10 cellular contexts compared by ENCODE assay signal in genomic region chr21:38223893-38224540, GRCh38. TPM values are rescaled to one million over a fixed set of nuclear protein-coding genes. Genes with fewer than 3 reads are reported as not detected.
A peak's percentile ranks its signal among the peaks of the same experiment; 100 is the strongest.
DNase-seq lines count a peak whose midpoint lies in the region; ATAC-seq, FAIRE-seq and TF ChIP-seq lines count a peak whose summit lies in the region.
"Had no signal": no experiment of that assay in that cellular context is flagged by ENCODE, and none has a peak within 500 bp of the region (broad histone marks: within the 10 kb centered on the region; RNA-seq: fewer than 3 reads in every experiment).

No MANE protein-coding gene starts in this region.

- H3K27ac ChIP-seq in HCT116 (ENCODE audit: low read depth, low read length) (no peak overlapping the region), substantia nigra (ENCODE audit: low read depth, low read length, poor library complexity, severe bottlenecking) (no peak overlapping the region), trophoblast cell (ENCODE audit: low read depth, low read length) (no peak overlapping the region)
- H3K27ac ChIP-seq: C4-2B had no signal

- no peak overlapping the region for H2AFZ ChIP-seq in HCT116 (ENCODE audit: low read depth, low read length, poor library complexity, severe bottlenecking)
- H2AFZ ChIP-seq in trophoblast cell (ENCODE audit: insufficient read depth, low read length, poor library complexity), result no peak overlapping the region

- H4K91ac ChIP-seq in trophoblast cell (ENCODE audit: low read depth, low read length), result no peak overlapping the region

- H2AK5ac ChIP-seq in trophoblast cell (ENCODE audit: low read length), result no peak overlapping the region

- TF ChIP-seq POLR2A in HCT116 (IDR thresholded peaks at IDR 0.05; ENCODE audit: borderline replicate concordance, extremely low read depth, insufficient read depth, insufficient read length), result no peak

- H3K4ac ChIP-seq in trophoblast cell (ENCODE audit: low read depth, low read length), result no peak overlapping the region

- TF ChIP-seq CTCF in CD14-positive monocyte (IDR thresholded peaks at IDR 0.05) (no peak), HCT116 (IDR thresholded peaks at IDR 0.05 in 2 of 3, conservative IDR thresholded peaks at IDR 0.05 in 1 of 3; ENCODE audit: borderline replicate concordance in 1 of 3, insufficient read depth in 1 of 3, low read depth in 2 of 3, low read length in 2 of 3) (no peak), WTC11 (IDR thresholded peaks at IDR 0.05) (no peak), fibroblast of villous mesenchyme (IDR thresholded peaks at IDR 0.05; ENCODE audit: insufficient read depth, low read depth, low read length) (no peak)

- H3K9me3 ChIP-seq in HCT116 (ENCODE audit: control insufficient read depth in 1 of 2, insufficient read depth in 1 of 2, low read depth in 1 of 2, low read length in 2 of 2), result peaks cover 3 to 39% of the 10 kb centered on the region in 2 experiments; a peak in 2 of 4 replicates
- peaks cover 18% of the 10 kb centered on the region for H3K9me3 ChIP-seq in trophoblast cell (ENCODE audit: insufficient read depth, low read depth, low read length)

- H3K4me1 ChIP-seq in HCT116 (ENCODE audit: control insufficient read depth in 1 of 2, insufficient read depth in 2 of 2, low read length in 2 of 2) (no peaks in the 10 kb centered on the region), trophoblast cell (ENCODE audit: control insufficient read depth in 1 of 2, insufficient read depth in 2 of 2, low read length in 2 of 2) (peaks cover 6 to 11% of the 10 kb centered on the region in 2 experiments)

- RAD21 ChIA-PET in HCT116 (lab: Charles Lee; ENCODE audit: low non-redundant PET in 1 of 2, low total read pairs in 2 of 2, uncharacterized antibody in 2 of 2, unreplicated experiment in 2 of 2), result no interaction called here

- H2BK12ac ChIP-seq in trophoblast cell (ENCODE audit: low read length), result no peak overlapping the region

- H3K27me3 Mint-ChIP-seq in CD14-positive monocyte (ENCODE audit: low read depth in 3 of 3), result peaks cover 0 to 2% (median 0%) of the 10 kb centered on the region in 3 donors
- H3K27me3 Mint-ChIP-seq in WTC11 (ENCODE audit: low read depth), result peaks cover 20% of the 10 kb centered on the region

- intact Hi-C loops in CD14-positive monocyte (cut with micrococcal nuclease) (loop anchor here (5.0 kb wide), 3 partner anchors 38 to 357 kb away; no protein-coding TSS in a partner anchor), HCT116 (cut with micrococcal nuclease) (no loop called here)

- H4K20me1 ChIP-seq in HCT116 (ENCODE audit: insufficient read depth), result no peaks in the 10 kb centered on the region

- no peak for TF ChIP-seq RAD21 in HCT116 (IDR thresholded peaks at IDR 0.05; ENCODE audit: low read depth)

- H3K79me2 ChIP-seq in HCT116 (ENCODE audit: insufficient read depth, low read length) (no peaks in the 10 kb centered on the region), trophoblast cell (ENCODE audit: control insufficient read depth, insufficient read depth, low read length, poor library complexity) (no peaks in the 10 kb centered on the region)

- no peak overlapping the region for H2BK5ac ChIP-seq in trophoblast cell (ENCODE audit: low read depth, low read length, poor library complexity)

- no CpG with 5 or more reads among the region's 6 CpGs for WGBS in trophoblast cell (ENCODE audit: extremely low coverage, insufficient coverage, insufficient read length)

- H3K27me3 ChIP-seq in HCT116 (ENCODE audit: insufficient read depth, low read length) (no peaks in the 10 kb centered on the region), trophoblast cell (ENCODE audit: insufficient read depth, low read length) (no peaks in the 10 kb centered on the region)

- peaks cover 10% of the 10 kb centered on the region for H3K79me1 ChIP-seq in trophoblast cell (ENCODE audit: low read length)

- H3K36me3 ChIP-seq in HCT116 (ENCODE audit: control insufficient read depth in 1 of 2, insufficient read depth in 2 of 2, low read length in 2 of 2) (no peaks in the 10 kb centered on the region), trophoblast cell (ENCODE audit: control insufficient read depth in 1 of 2, insufficient read depth in 2 of 2, low read length in 2 of 2) (peaks cover 3 to 4% of the 10 kb centered on the region in 2 experiments)

- no peak overlapping the region for H3K4me3 Mint-ChIP-seq in CD14-positive monocyte
- no peak overlapping the region for H3K4me3 Mint-ChIP-seq in WTC11

- H3K4me2 ChIP-seq in HCT116 (ENCODE audit: low read length) (no peak overlapping the region), trophoblast cell (ENCODE audit: low read length) (no peak overlapping the region)

- POLR2A ChIA-PET in HCT116 (lab: Charles Lee), result no interaction called here
- POLR2A ChIA-PET in WTC11 (lab: Charles Lee), result no interaction called here

- FAIRE-seq in RCC 7860 (lab: Jason Lieb, UNC), result no peak
- FAIRE-seq: islet of Langerhans had no signal

- H4K8ac ChIP-seq in trophoblast cell (ENCODE audit: low read depth, low read length), result no peak overlapping the region

- H3K4me3 ChIP-seq in HCT116 (replicated peaks in 1 of 2; ENCODE audit: low read depth in 1 of 2, low read length in 2 of 2) (no peak overlapping the region), fibroblast of villous mesenchyme (ENCODE audit: low read depth, low read length) (no peak overlapping the region), trophoblast cell (ENCODE audit: low read depth, low read length) (no peak overlapping the region)

- CTCF ChIA-PET in HCT116 (lab: Charles Lee), result no interaction called here
- CTCF ChIA-PET in WTC11 (lab: Charles Lee), result no interaction called here

- H3K36me3 Mint-ChIP-seq in CD14-positive monocyte (peaks cover 34 to 44% of the 10 kb centered on the region in 2 donors), WTC11 (peaks cover 93% of the 10 kb centered on the region)

- H3K14ac ChIP-seq in trophoblast cell (ENCODE audit: low read length), result no peak overlapping the region

- H3K27ac Mint-ChIP-seq in CD14-positive monocyte (peak overlapping the region in 5 of 7 donors; percentile 14 to 86 (median 61)), WTC11 (no peak overlapping the region)

- no peak overlapping the region for H3K9ac ChIP-seq in HCT116 (ENCODE audit: low read length)
- no peak overlapping the region for H3K9ac ChIP-seq in trophoblast cell (ENCODE audit: low read length)

- H3K23ac ChIP-seq in trophoblast cell (ENCODE audit: low read length), result no peak overlapping the region

- no peak overlapping the region for H4K12ac ChIP-seq in trophoblast cell (ENCODE audit: low read depth, low read length)

- no peak overlapping the region for H2BK120ac ChIP-seq in trophoblast cell (ENCODE audit: insufficient read depth, low read length, poor library complexity)

- H3K18ac ChIP-seq in trophoblast cell (ENCODE audit: low read length), result no peak overlapping the region

- H3K9me3 Mint-ChIP-seq in CD14-positive monocyte, result peaks cover 55 to 92% (median 85%) of the 10 kb centered on the region in 7 donors
- peaks cover 96% of the 10 kb centered on the region for H3K9me3 Mint-ChIP-seq in WTC11

- DNase-seq in CD14-positive monocyte (ENCODE audit: low spot score) (no peak), HCT116 (ENCODE audit: low read depth, low spot score) (peak; percentile 13), WTC11 (ENCODE audit: low spot score) (peak; percentile 38), fibroblast of villous mesenchyme (ENCODE audit: low read depth) (peak; percentile 67), substantia nigra (lab: John Stamatoyannopoulos, UW) (no peak), trophoblast cell (no peak), RCC 7860 (ENCODE audit: low spot score) (no peak)

- H3K4me1 Mint-ChIP-seq in CD14-positive monocyte (peaks cover 38% of the 10 kb centered on the region), WTC11 (peaks cover 27% of the 10 kb centered on the region)

- BruUV-seq in HCT116 (replicated peaks; lab: Mats Ljungman, UMichigan), result no TSS peak

- H3K9me2 ChIP-seq in HCT116 (ENCODE audit: insufficient read depth), result no peaks in the 10 kb centered on the region

- no peak for ATAC-seq in HCT116
- no peak for ATAC-seq in WTC11
- no peak for ATAC-seq in HG02852 (IDR thresholded peaks at IDR 0.05; ENCODE audit: unreplicated experiment)

TF ChIP-seq in HCT116, 20 proteins besides CTCF, POLR2A, EP300 and RAD21:
- TF ChIP-seq ZFX (IDR thresholded peaks at IDR 0.05) (no peak), SRF (IDR thresholded peaks at IDR 0.05; ENCODE audit: low read depth) (no peak), CBX3 (IDR thresholded peaks at IDR 0.05; ENCODE audit: low read depth) (peak; percentile 48; the same call in 1 of the 2 replicates), EZH2 (IDR thresholded peaks at IDR 0.05) (no peak)

TF ChIP-seq in WTC11, 78 proteins besides CTCF, POLR2A, EP300 and RAD21 (continues in another document):
- TF ChIP-seq ZNF281 (CRISPR knock-in tag; IDR thresholded peaks at IDR 0.05) (no peak), FOXJ3 (CRISPR knock-in tag; IDR thresholded peaks at IDR 0.05; ENCODE audit: borderline replicate concordance) (no peak), ZNF671 (CRISPR knock-in tag; IDR thresholded peaks at IDR 0.05) (no peak)

RNA-seq across cellular contexts. Expression of gene KCNJ15, which starts 32.8 kb away (rescaled TPM):
- 1 to 10 TPM; 4.5 to 8.0 TPM for polyA plus RNA-seq in CD14-positive monocyte
- total RNA-seq in HCT116 (2021; ENCODE audit: unreplicated experiment), result not detected
- polyA plus RNA-seq in HCT116 (2012), result not detected in 2 replicates
- total RNA-seq in WTC11 (2021), result 0.14 to 0.57 TPM in 2 of 3 replicates, not detected in the other
- total RNA-seq in fibroblast of villous mesenchyme, result under 0.01 TPM in 2 replicates
- polyA plus RNA-seq in trophoblast cell (2013), result 2.3 and 2.5 TPM in 2 replicates

Comparison
In these comparisons a context has a peak if more than half of its experiments do, and no peak if none do; other contexts are left out.
1. DNase-seq: peak in HCT116 (single experiment), WTC11 (single experiment) and fibroblast of villous mesenchyme (single experiment); none in CD14-positive monocyte (single experiment), substantia nigra (0 of 49), trophoblast cell (0 of 2) and RCC 7860 (single experiment).